In genomic region chr7:27971171-27971570, GRCh38 we compare ENCODE assay signal across 20 cellular contexts.
A peak's percentile ranks its signal among the peaks of the same experiment; 100 is the strongest.
DNase-seq lines count a peak whose midpoint lies in the region; ATAC-seq and TF ChIP-seq lines count a peak whose summit lies in the region.
"Had no signal": no experiment of that assay in that cellular context is flagged by ENCODE, and none has a peak within 500 bp of the region (broad histone marks: within the 10 kb centered on the region; RNA-seq: fewer than 3 reads in every experiment).

No MANE protein-coding gene starts in this region.

- H3K27me3 Mint-ChIP-seq in CD4-positive, alpha-beta T cell: no peaks in the 10 kb centered on the region
- H3K27me3 Mint-ChIP-seq in T-helper 1 cell treated with Interleukin-12 subunit alpha and Interleukin-12 subunit beta and Interleukin-4 antibody, amounts not matched to agents 30 μg/mL and 1 μg/mL, for 36 hours (ENCODE audit: low read depth): peaks cover 2% of the 10 kb centered on the region
- H3K27me3 Mint-ChIP-seq in natural killer cell (ENCODE audit: low read depth in 2 of 2): no peaks in the 10 kb centered on the region
- H3K27me3 Mint-ChIP-seq: activated CD8-positive, alpha-beta T cell treated with anti-CD3 and anti-CD28 coated beads for 36 hours; activated naive CD8-positive, alpha-beta T cell had no signal

- ATAC-seq in CD4-positive, alpha-beta T cell (ENCODE audit: poor library complexity): no peak
- ATAC-seq in GM18499 (IDR thresholded peaks at IDR 0.05; ENCODE audit: insufficient read depth, unreplicated experiment): peak; percentile 47
- ATAC-seq in natural killer cell: no peak
- ATAC-seq: activated CD8-positive, alpha-beta T cell treated with anti-CD3 and anti-CD28 coated beads for 36 hours; gastroesophageal sphincter had no signal

- H3K27ac Mint-ChIP-seq in CD4-positive, alpha-beta T cell: peak overlapping the region; percentile 74
- H3K27ac Mint-ChIP-seq in T-helper 1 cell treated with Interleukin-12 subunit alpha and Interleukin-12 subunit beta and Interleukin-4 antibody, amounts not matched to agents 30 μg/mL and 1 μg/mL, for 36 hours: peak overlapping the region; percentile 9
- peak overlapping the region; percentile 89 to 91 for H3K27ac Mint-ChIP-seq in natural killer cell
- H3K27ac Mint-ChIP-seq: activated CD8-positive, alpha-beta T cell treated with anti-CD3 and anti-CD28 coated beads for 36 hours; activated naive CD8-positive, alpha-beta T cell; nephron progenitor cell had no signal

- H3K9me3 Mint-ChIP-seq in CD4-positive, alpha-beta T cell: no peaks in the 10 kb centered on the region
- H3K9me3 Mint-ChIP-seq in T-helper 1 cell treated with Interleukin-12 subunit alpha and Interleukin-12 subunit beta and Interleukin-4 antibody, amounts not matched to agents 30 μg/mL and 1 μg/mL, for 36 hours: no peaks in the 10 kb centered on the region
- H3K9me3 Mint-ChIP-seq in natural killer cell: no peaks in the 10 kb centered on the region
- H3K9me3 Mint-ChIP-seq: activated CD8-positive, alpha-beta T cell treated with anti-CD3 and anti-CD28 coated beads for 36 hours; nephron progenitor cell had no signal

- no peak for DNase-seq in CD4-positive, alpha-beta T cell
- DNase-seq in natural killer cell: no peak
- DNase-seq in NCI-H2107 (lab: John Stamatoyannopoulos, UW): no peak
- no peak for DNase-seq in GM10266 (ENCODE audit: extremely low spot score)
- no peak for DNase-seq in UCSD-AML1 (lab: John Stamatoyannopoulos, UW; ENCODE audit: unreplicated experiment)
- DNase-seq: activated CD8-positive, alpha-beta T cell treated with anti-CD3 and anti-CD28 coated beads for 36 hours; hippocampal formation; NCI-H1092 treated with DMSO at 0.1 percent for 48 hours; NCI-H187 treated with DMSO at 0.1 percent for 48 hours; NCI-H524 treated with DMSO at 0.1 percent for 48 hours; nephron progenitor cell; OCI-M1; stimulated activated CD4-positive, alpha-beta T cell treated with anti-CD3 and anti-CD28 coated beads, Interleukin-4, amount 100 ng/mL, for 1 hour; transverse colon had no signal

- H3K9me3 ChIP-seq in CD4-positive, alpha-beta T cell (ENCODE audit: control insufficient read depth, low read length): no peaks in the 10 kb centered on the region
- H3K9me3 ChIP-seq: ascending aorta, gastroesophageal sphincter, transverse colon had no signal

- CTCF ChIA-PET in CD4-positive, alpha-beta T cell (lab: Charles Lee): no interaction called here

- no peak overlapping the region for H3K27ac ChIP-seq in CD4-positive, alpha-beta T cell (ENCODE audit: low read depth, low read length)
- H3K27ac ChIP-seq: ascending aorta, gastroesophageal sphincter, transverse colon had no signal

- no peaks in the 10 kb centered on the region for H3K27me3 ChIP-seq in CD4-positive, alpha-beta T cell (ENCODE audit: control insufficient read depth, insufficient read depth, low read length)
- H3K27me3 ChIP-seq: ascending aorta, gastroesophageal sphincter, transverse colon had no signal

- H3K4me1 Mint-ChIP-seq in CD4-positive, alpha-beta T cell (ENCODE audit: low read depth): peaks cover 34% of the 10 kb centered on the region
- H3K4me1 Mint-ChIP-seq in T-helper 1 cell treated with Interleukin-12 subunit alpha and Interleukin-12 subunit beta and Interleukin-4 antibody, amounts not matched to agents 30 μg/mL and 1 μg/mL, for 36 hours (ENCODE audit: low read depth): peaks cover 26% of the 10 kb centered on the region
- H3K4me1 Mint-ChIP-seq in natural killer cell: peaks cover 63 to 71% of the 10 kb centered on the region in 2 donors

- intact Hi-C loops in CD4-positive, alpha-beta T cell (cut with DNase I, micrococcal nuclease): no loop called here
- intact Hi-C loops in natural killer cell (cut with micrococcal nuclease): no loop called here

- no peak for TF ChIP-seq CTCF in CD4-positive, alpha-beta T cell (IDR thresholded peaks at IDR 0.05)
- no peak for TF ChIP-seq CTCF in natural killer cell (IDR thresholded peaks at IDR 0.05)
- TF ChIP-seq CTCF in GM10266 (IDR thresholded peaks at IDR 0.05; ENCODE audit: control insufficient read depth, insufficient read depth, low read depth, missing control alignments): no peak

- H3K36me3 Mint-ChIP-seq in CD4-positive, alpha-beta T cell (ENCODE audit: low read depth): peaks cover 6% of the 10 kb centered on the region
- no peaks in the 10 kb centered on the region for H3K36me3 Mint-ChIP-seq in T-helper 1 cell treated with Interleukin-12 subunit alpha and Interleukin-12 subunit beta and Interleukin-4 antibody, amounts not matched to agents 30 μg/mL and 1 μg/mL, for 36 hours (ENCODE audit: low read depth)
- no peaks in the 10 kb centered on the region for H3K36me3 Mint-ChIP-seq in natural killer cell
- H3K36me3 Mint-ChIP-seq: activated naive CD8-positive, alpha-beta T cell had no signal

- H3K4me3 Mint-ChIP-seq in CD4-positive, alpha-beta T cell: peak overlapping the region; percentile 1
- H3K4me3 Mint-ChIP-seq in T-helper 1 cell treated with Interleukin-12 subunit alpha and Interleukin-12 subunit beta and Interleukin-4 antibody, amounts not matched to agents 30 μg/mL and 1 μg/mL, for 36 hours: no peak overlapping the region
- peak overlapping the region; percentile 85 for H3K4me3 Mint-ChIP-seq in natural killer cell
- H3K4me3 Mint-ChIP-seq: activated CD8-positive, alpha-beta T cell treated with anti-CD3 and anti-CD28 coated beads for 36 hours; CD14-positive monocyte; nephron progenitor cell had no signal

- POLR2A ChIA-PET in CD4-positive, alpha-beta T cell (lab: Charles Lee): interaction anchor here (5.6 kb wide), 1 partner anchor 18 kb away, joined by 50 read pairs; no protein-coding TSS in a partner anchor

Comparison
In these comparisons a context has a peak if more than half of its experiments do, and no peak if none do; other contexts are left out.
1. H3K27ac Mint-ChIP-seq: peak in every context shown above with its lines; median percentile 90 in natural killer cell; 74 in CD4-positive, alpha-beta T cell; 9 in T-helper 1 cell treated with Interleukin-12 subunit alpha and Interleukin-12 subunit beta and Interleukin-4 antibody, amounts not matched to agents 30 μg/mL and 1 μg/mL, for 36 hours.